8 cellular contexts compared by ENCODE assay signal in genomic region chr15:88913850-88914169, GRCh38. TPM values are rescaled to one million over a fixed set of nuclear protein-coding genes. Genes with fewer than 3 reads are reported as not detected.
DNase-seq lines count a peak whose midpoint lies in the region; ATAC-seq and TF ChIP-seq lines count a peak whose summit lies in the region.

No MANE protein-coding gene starts in this region.

- H2AFZ ChIP-seq in KMS-11 (ENCODE audit: low read depth) (peak overlapping the region; percentile 81), mammary epithelial cell (ENCODE audit: low read depth, low read length) (peak overlapping the region; percentile 91)

- H3K9me3 Mint-ChIP-seq in natural killer cell, result no peaks in the 10 kb centered on the region

- H4K20me1 ChIP-seq in BLaER1 (no peaks in the 10 kb centered on the region), KMS-11 (ENCODE audit: insufficient read depth) (no peaks in the 10 kb centered on the region), mammary epithelial cell (ENCODE audit: insufficient read depth, low read length) (no peaks in the 10 kb centered on the region)

- CTCF ChIA-PET in mammary epithelial cell (lab: Charles Lee; ENCODE audit: low non-redundant PET), result no interaction called here

- H3K27me3 ChIP-seq in BLaER1 (no peaks in the 10 kb centered on the region), KMS-11 (ENCODE audit: insufficient read depth, low read depth) (no peaks in the 10 kb centered on the region), mammary epithelial cell (ENCODE audit: insufficient read depth, low read length) (no peaks in the 10 kb centered on the region)

- peaks cover 46% of the 10 kb centered on the region for H3K4me1 ChIP-seq in BLaER1
- peaks cover 13% of the 10 kb centered on the region for H3K4me1 ChIP-seq in KMS-11 (ENCODE audit: low read depth, poor library complexity, severe bottlenecking)
- peaks cover 18% of the 10 kb centered on the region for H3K4me1 ChIP-seq in mammary epithelial cell (ENCODE audit: insufficient read depth, low read length)

- H3K9ac ChIP-seq in BLaER1 (peak overlapping the region; percentile 89), KMS-11 (peak overlapping the region; percentile 72; the same call in 1 of the 2 replicates), mammary epithelial cell (ENCODE audit: insufficient read depth, low read length) (no peak overlapping the region)

- no peak for ATAC-seq in natural killer cell
- ATAC-seq in HG02623 (IDR thresholded peaks at IDR 0.05; ENCODE audit: unreplicated experiment), result no peak

- H3K27ac ChIP-seq in BLaER1, result peak overlapping the region; percentile 88
- H3K27ac ChIP-seq in KMS-11, result peak overlapping the region; percentile 7; the same call in 1 of the 2 replicates
- H3K27ac ChIP-seq in mammary epithelial cell (ENCODE audit: insufficient read depth, low read depth, low read length), result peak overlapping the region; percentile 84

- DNase-seq in mammary epithelial cell (no peak), natural killer cell (no peak), NCI-H748 (lab: John Stamatoyannopoulos, UW; ENCODE audit: unreplicated experiment) (no peak), HK-2 (ENCODE audit: unreplicated experiment) (no peak)
- DNase-seq in activated CD8-positive, alpha-beta memory T cell treated with anti-CD3 and anti-CD28 coated beads, Interleukin-2, amount 50 U/mL, for 4 hours, result no peak

- peaks cover 12 to 24% of the 10 kb centered on the region in 2 donors for H3K4me1 Mint-ChIP-seq in natural killer cell

- H3K4me3 ChIP-seq in BLaER1 (peak overlapping the region; percentile 81), KMS-11 (IDR thresholded peaks at IDR 0.05; ENCODE audit: insufficient read depth, low read depth, low read length) (no peak overlapping the region), mammary epithelial cell (replicated peaks in 1 of 3; ENCODE audit: insufficient read depth in 1 of 3, low read depth in 2 of 3, low read length in 3 of 3) (peak overlapping the region in 2 of 3 experiments; percentile 72 to 85)

- H3K27ac Mint-ChIP-seq in natural killer cell, result peak overlapping the region; percentile 70 to 91

- H3K27me3 Mint-ChIP-seq in natural killer cell (ENCODE audit: low read depth in 2 of 2), result peaks cover 4 to 5% of the 10 kb centered on the region in 2 donors

- H3K36me3 ChIP-seq in BLaER1 (peaks cover 16% of the 10 kb centered on the region), KMS-11 (ENCODE audit: insufficient read depth) (no peaks in the 10 kb centered on the region), mammary epithelial cell (ENCODE audit: insufficient read depth, low read length) (no peaks in the 10 kb centered on the region)

- in situ Hi-C loops in mammary epithelial cell (cut with MboI; ENCODE audit: low sequenced_read_pairs in 2 of 2), result no loop called here

- WGBS in mammary epithelial cell (ENCODE audit: low coverage, missing lambda C conversion rate), result 57% methylated on average over 3 of the region's 4 CpGs

- H3K4me2 ChIP-seq in BLaER1 (peak overlapping the region; percentile 99), KMS-11 (peak overlapping the region; percentile 72), mammary epithelial cell (ENCODE audit: insufficient read depth, low read depth, low read length) (peak overlapping the region; percentile 94)

- no peaks in the 10 kb centered on the region for H3K36me3 Mint-ChIP-seq in natural killer cell

- dilution Hi-C loops in mammary epithelial cell (cut with HindIII; ENCODE audit: low sequenced_read_pairs), result no loop called here

- BruUV-seq in mammary epithelial cell (replicated peaks; lab: Mats Ljungman, UMichigan), result TSS peak; percentile 98

- no peak for TF ChIP-seq CTCF in KMS-11 (conservative IDR thresholded peaks at IDR 0.05; ENCODE audit: low read depth, low read length)
- no peak for TF ChIP-seq CTCF in mammary epithelial cell (conservative IDR thresholded peaks at IDR 0.05 in 1 of 2, IDR thresholded peaks at IDR 0.05 in 1 of 2; ENCODE audit: extremely low read depth in 1 of 2, insufficient read depth in 1 of 2, low read depth in 1 of 2, low read length in 2 of 2)
- no peak for TF ChIP-seq CTCF in natural killer cell (IDR thresholded peaks at IDR 0.05)

- peak overlapping the region; percentile 96 for H3K4me3 Mint-ChIP-seq in natural killer cell

- H3K9me3 ChIP-seq in BLaER1 (no peaks in the 10 kb centered on the region), mammary epithelial cell (replicated peaks; ENCODE audit: insufficient read depth, low read length) (no peaks in the 10 kb centered on the region)

- H3K79me2 ChIP-seq in KMS-11 (ENCODE audit: insufficient read depth, low read depth) (no peaks in the 10 kb centered on the region), mammary epithelial cell (ENCODE audit: insufficient read depth, low read length) (peaks cover 5% of the 10 kb centered on the region)

- intact Hi-C loops in mammary epithelial cell (cut with micrococcal nuclease) (loop anchor here (2.0 kb wide), 1 partner anchor 103 kb away; no protein-coding TSS in a partner anchor), natural killer cell (cut with micrococcal nuclease) (no loop called here)

RNA-seq across cellular contexts. Expression of gene MFGE8, which starts 0.6 kb away (rescaled TPM):
- total RNA-seq in mammary epithelial cell (100 to 1,000 TPM in 1 of 2 donors, 10 to 100 TPM in 1; 81.4 to 145 TPM), natural killer cell (100 to 1,000 TPM in 1 of 3 donors, 10 to 100 TPM in 2; 39.0 to 110 (median 72.5) TPM)
- 115 TPM for polyA plus RNA-seq in mammary epithelial cell
- 109 TPM for polyA minus RNA-seq in mammary epithelial cell

RNA-seq across cellular contexts. Expression of gene HAPLN3, which starts 18.5 kb away (rescaled TPM):
- total RNA-seq in mammary epithelial cell (1 to 10 TPM; 1.5 to 3.8 TPM), natural killer cell (10 to 100 TPM; 10.1 to 10.8 (median 10.4) TPM)
- polyA plus RNA-seq in mammary epithelial cell, result 4.4 TPM
- not detected for polyA minus RNA-seq in mammary epithelial cell

Comparison
In these comparisons a context has a peak if more than half of its experiments do, and no peak if none do; other contexts are left out.
1. H3K27ac ChIP-seq: peak in every context shown above with its lines; median percentile 88 in BLaER1; 84 in mammary epithelial cell; 7 in KMS-11.